Comparison of ENCODE assay signal across 8 cellular contexts in the genomic region with DNA sequence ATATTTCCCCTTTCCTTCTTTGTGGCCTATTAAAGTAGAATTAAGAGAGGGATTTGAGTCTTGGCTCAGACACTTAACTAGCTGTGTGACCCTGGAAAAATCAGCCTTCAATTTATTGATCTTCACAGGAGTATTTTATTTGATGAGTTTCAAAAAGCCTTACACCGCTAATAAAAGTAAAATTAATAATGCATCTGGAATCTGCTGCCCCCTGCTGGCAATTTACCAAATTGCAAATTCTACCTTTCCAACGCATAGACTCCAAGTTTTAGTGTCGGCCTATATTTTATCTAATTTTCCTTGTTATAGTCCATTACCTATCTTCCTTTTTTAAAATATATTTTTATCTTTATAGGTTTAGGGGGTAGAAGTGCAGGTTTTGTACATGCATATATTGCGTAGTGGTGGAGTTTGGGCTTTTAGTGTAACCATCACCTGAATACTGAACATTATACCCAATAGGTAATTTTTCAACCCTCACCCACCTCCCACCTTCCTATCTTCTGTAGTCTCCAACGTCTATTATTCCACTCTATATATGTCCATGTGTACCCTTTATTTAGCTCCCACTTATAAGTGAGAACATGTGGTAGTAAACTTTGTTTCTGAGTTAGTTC. TPM values are rescaled to one million over a fixed set of nuclear protein-coding genes. Genes with fewer than 3 reads are reported as not detected.
DNase-seq lines count a peak whose midpoint lies in the region; ATAC-seq and TF ChIP-seq lines count a peak whose summit lies in the region.

No MANE protein-coding gene starts in this region.

- intact Hi-C loops in ovary (cut with DNase I) = loop anchor here in 3 of 4 donors (5.0 kb wide), 2 partner anchors 104 to 109 kb away; no protein-coding TSS in a partner anchor

- DNase-seq in NCI-H146 (lab: John Stamatoyannopoulos, UW) (peak; percentile 29), NCI-H146 treated with DMSO at 0.1 percent for 48 hours (lab: John Stamatoyannopoulos, UW; ENCODE audit: unreplicated experiment) (no peak), NCI-H1694 (lab: John Stamatoyannopoulos, UW) (peak; percentile 30), epithelial cell of proximal tubule (ENCODE audit: low read depth) (no peak), ovary (peak in 3 of 5 donors; percentile 22 to 61 (median 37))
- peak; percentile 84 for DNase-seq in activated CD8-positive, alpha-beta memory T cell treated with anti-CD3 and anti-CD28 coated beads for 24 hours

- H3K4me3 ChIP-seq in epithelial cell of proximal tubule (ENCODE audit: low read depth, low read length) (no peak overlapping the region), ovary (no peak overlapping the region)

- H3K4me1 ChIP-seq in ovary (ENCODE audit: insufficient read depth) = no peaks in the 10 kb centered on the region

- H3K9me3 ChIP-seq in ovary = no peaks in the 10 kb centered on the region

- no peaks in the 10 kb centered on the region for H3K27me3 ChIP-seq in ovary

- H3K27ac ChIP-seq in ovary = no peak overlapping the region

- no peak for TF ChIP-seq EP300 in ovary (IDR thresholded peaks at IDR 0.05)

- 15 to 17% (median 15%) methylated on average over 5 of the region's 5 CpGs for WGBS in ovary, 3 donors

- TF ChIP-seq POLR2A in ovary (IDR thresholded peaks at IDR 0.05) = no peak

- TF ChIP-seq CTCF in epithelial cell of proximal tubule (conservative IDR thresholded peaks at IDR 0.05; ENCODE audit: low read depth, low read length) (peak; percentile 78), ovary (IDR thresholded peaks at IDR 0.05) (peak; percentile 57 to 76 (median 70))

- no peak for ATAC-seq in GM18511 (IDR thresholded peaks at IDR 0.05; ENCODE audit: unreplicated experiment)
- no peak for ATAC-seq in HG03280 (IDR thresholded peaks at IDR 0.05; ENCODE audit: unreplicated experiment)

- no peaks in the 10 kb centered on the region for H3K36me3 ChIP-seq in ovary

RNA-seq across cellular contexts. Expression of gene GOPC, which starts 46.3 kb away (rescaled TPM):
- total RNA-seq in epithelial cell of proximal tubule (13.2 and 16.3 TPM in 2 replicates), ovary (10 to 100 TPM; 19.2 to 27.6 (median 26.2) TPM)
- polyA plus RNA-seq in ovary = 10 to 100 TPM; 17.0 to 23.4 TPM

Comparison
In these comparisons a context has a peak if more than half of its experiments do, and no peak if none do; other contexts are left out.
1. DNase-seq: peak in NCI-H146 (single experiment), NCI-H1694 (single experiment), activated CD8-positive, alpha-beta memory T cell treated with anti-CD3 and anti-CD28 coated beads for 24 hours (single experiment) and ovary (3 of 5); none in NCI-H146 treated with DMSO at 0.1 percent for 48 hours (single experiment) and epithelial cell of proximal tubule (single experiment).